Comparison of ENCODE assay signal across 8 cellular contexts in the genomic region with DNA sequence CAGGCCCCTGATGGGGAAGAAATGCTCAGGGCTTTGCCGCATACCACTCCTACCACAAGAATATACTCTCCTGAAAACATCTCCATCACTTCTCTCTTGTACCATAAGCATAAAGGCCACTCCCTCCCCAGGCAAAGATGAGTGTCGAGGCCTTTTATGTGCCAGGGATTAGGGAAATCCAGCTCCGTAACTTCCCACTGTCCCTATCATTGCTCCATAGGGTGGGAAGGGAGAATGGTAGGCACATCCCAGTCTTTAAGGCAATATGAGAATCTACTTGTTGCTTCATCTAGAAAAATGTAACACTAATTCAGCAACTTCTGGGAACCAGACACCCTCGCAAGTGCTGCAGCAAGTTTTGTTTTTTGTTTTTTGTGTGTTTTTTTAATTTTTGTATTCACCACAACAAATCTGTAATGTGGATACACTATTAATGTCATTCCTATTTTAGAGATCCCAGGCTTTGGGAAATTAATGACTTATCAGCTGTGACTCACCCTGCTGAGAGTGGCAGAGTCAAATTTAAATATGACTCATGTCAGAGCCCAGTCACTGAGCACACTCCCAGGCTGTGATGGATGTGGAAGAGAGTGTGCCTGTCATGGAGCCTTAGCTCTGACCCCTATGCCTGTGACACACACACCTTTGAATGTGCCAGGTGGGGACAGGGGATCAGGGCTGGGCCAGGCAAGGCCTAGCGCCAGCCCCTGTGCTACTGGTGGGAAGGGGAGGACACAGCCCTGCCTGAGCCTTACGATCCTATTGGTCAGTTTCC. TPM values are rescaled to one million over a fixed set of nuclear protein-coding genes. Genes with fewer than 3 reads are reported as not detected.
DNase-seq lines count a peak whose midpoint lies in the region; ATAC-seq and TF ChIP-seq lines count a peak whose summit lies in the region.

No MANE protein-coding gene starts in this region.

- intact Hi-C loops in esophagus squamous epithelium (cut with DNase I), result no loop called here

- H3K4me1 ChIP-seq in esophagus squamous epithelium (peaks cover 15 to 80% (median 38%) of the 10 kb centered on the region in 3 donors), osteoblast (ENCODE audit: insufficient read depth, low read length) (peaks cover 32% of the 10 kb centered on the region)

- no peak overlapping the region for H3K4me3 ChIP-seq in esophagus squamous epithelium
- H3K4me3 ChIP-seq in osteoblast (ENCODE audit: insufficient read depth, low read length), result no peak overlapping the region

- H4K20me1 ChIP-seq in osteoblast (ENCODE audit: insufficient read depth, low read length), result peaks cover 63% of the 10 kb centered on the region

- 49 to 55% methylated on average over 4 to 6 of the region's 6 CpGs for WGBS in esophagus squamous epithelium, 2 donors

- in situ Hi-C loops in G401 (cut with HindIII; ENCODE audit: low sequenced_read_pairs), result no loop called here

- no peaks in the 10 kb centered on the region for H3K9me3 ChIP-seq in esophagus squamous epithelium
- H3K9me3 ChIP-seq in osteoblast (ENCODE audit: low read depth, low read length), result no peaks in the 10 kb centered on the region

- DNase-seq in DMS53 treated with DMSO at 0.1 percent for 48 hours (lab: John Stamatoyannopoulos, UW; ENCODE audit: unreplicated experiment) (peak; percentile 71), H4 (ENCODE audit: low spot score) (peak; percentile 60), OCI-M1 (lab: John Stamatoyannopoulos, UW) (peak; percentile 32), esophagus squamous epithelium (lab: John Stamatoyannopoulos, UW) (no peak), osteoblast (ENCODE audit: insufficient read length, low spot score, missing footprints) (peak; percentile 93), NCI-H748 (lab: John Stamatoyannopoulos, UW; ENCODE audit: unreplicated experiment) (no peak), G401 (ENCODE audit: low spot score) (no peak)

- no peak for ATAC-seq in HG03469 (IDR thresholded peaks at IDR 0.05; ENCODE audit: unreplicated experiment)

- H3K27me3 ChIP-seq in esophagus squamous epithelium (no peaks in the 10 kb centered on the region), osteoblast (ENCODE audit: insufficient read depth, low read length) (no peaks in the 10 kb centered on the region)

- TF ChIP-seq POLR2A in esophagus squamous epithelium (IDR thresholded peaks at IDR 0.05), result no peak

- peaks cover 61% of the 10 kb centered on the region for H3K79me2 ChIP-seq in osteoblast (ENCODE audit: insufficient read depth, low read length)

- TF ChIP-seq CTCF in esophagus squamous epithelium (IDR thresholded peaks at IDR 0.05) (no peak), osteoblast (IDR thresholded peaks at IDR 0.05; ENCODE audit: extremely low read depth, low read depth, low read length) (no peak)

- no peak overlapping the region for H3K4me2 ChIP-seq in osteoblast (ENCODE audit: insufficient read depth, low read length)

- H3K36me3 ChIP-seq in esophagus squamous epithelium (no peaks in the 10 kb centered on the region), osteoblast (ENCODE audit: insufficient read depth, low read length) (no peaks in the 10 kb centered on the region)

- H3K27ac ChIP-seq in esophagus squamous epithelium (peak overlapping the region in 3 of 4 donors; percentile 1 to 56 (median 44)), osteoblast (ENCODE audit: low read depth, low read length) (peak overlapping the region; percentile 9)

- no peak overlapping the region for H2AFZ ChIP-seq in osteoblast (ENCODE audit: low read length)

RNA-seq across cellular contexts. Expression of a gene that starts 23.4 kb away (rescaled TPM):
- total RNA-seq in H4 (2014; rRNA removed; shearing (Covaris generic)), result 40.9 and 41.5 TPM in 2 replicates
- total RNA-seq in esophagus squamous epithelium (10 to 100 TPM in 3 of 4 donors, 1 to 10 TPM in 1; 8.4 to 36.2 (median 17.4) TPM), osteoblast (41.3 and 48.1 TPM in 2 replicates)
- 5.7 and 7.0 TPM in 2 replicates for total RNA-seq in G401 (2014; rRNA removed; shearing (Covaris generic))

Comparison
In these comparisons a context has a peak if more than half of its experiments do, and no peak if none do; other contexts are left out.
1. DNase-seq: peak in DMS53 treated with DMSO at 0.1 percent for 48 hours (single experiment), H4 (single experiment), OCI-M1 (single experiment) and osteoblast (single experiment); none in esophagus squamous epithelium (single experiment), NCI-H748 (single experiment) and G401 (single experiment).